Comparison of ENCODE assay signal across 10 cellular contexts in genomic region chr7:134509010-134509409, GRCh38. TPM values are rescaled to one million over a fixed set of nuclear protein-coding genes. Genes with fewer than 3 reads are reported as not detected.
"Had no signal": no experiment of that assay in that cellular context is flagged by ENCODE, and none has a peak within 500 bp of the region (broad histone marks: within the 10 kb centered on the region; RNA-seq: fewer than 3 reads in every experiment).

No MANE protein-coding gene starts in this region.

- H3K27ac ChIP-seq: GM23248, HL-60 had no signal

- H2AFZ ChIP-seq: GM23248 had no signal

- H3K9me3 ChIP-seq: HAP-1 had no signal

- H3K4me3 ChIP-seq: GM23248, HAP-1, K562 had no signal

- DNase-seq: GM23248, GOT3, H7, HFFc6 had no signal

- H3K4me1 ChIP-seq: HAP-1 had no signal

- ATAC-seq: HCT116, HepG2, K562 had no signal

- H3K36me3 ChIP-seq: HAP-1 had no signal

RNA-seq across cellular contexts. Expression of gene AKR1B10, which starts 18.4 kb away (rescaled TPM):
- total RNA-seq: GM23248, H7, K562 had no signal

RNA-seq across cellular contexts. Expression of gene AKR1B15, which starts 39.9 kb away (rescaled TPM):
- total RNA-seq: GM23248, H7, HFFc6, HT1080, K562 had no signal
